15 cellular contexts compared by ENCODE assay signal in genomic region chr5:59517926-59518585, GRCh38.
DNase-seq lines count a peak whose midpoint lies in the region; ATAC-seq, FAIRE-seq and TF ChIP-seq lines count a peak whose summit lies in the region.
"Had no signal": no experiment of that assay in that cellular context is flagged by ENCODE, and none has a peak within 500 bp of the region (broad histone marks: within the 10 kb centered on the region; RNA-seq: fewer than 3 reads in every experiment).

No MANE protein-coding gene starts in this region.

- H3K9ac ChIP-seq in smooth muscle cell (ENCODE audit: low read depth): no peak overlapping the region

- H3K36me3 ChIP-seq in smooth muscle cell (ENCODE audit: low read depth): no peaks in the 10 kb centered on the region
- no peaks in the 10 kb centered on the region for H3K36me3 ChIP-seq in prostate gland
- H3K36me3 ChIP-seq: gastroesophageal sphincter had no signal

- TF ChIP-seq POLR2A in GM12892 (IDR thresholded peaks at IDR 0.05; ENCODE audit: low read depth, low read length): no peak
- no peak for TF ChIP-seq POLR2A in prostate gland (IDR thresholded peaks at IDR 0.05)

- H3K4me3 ChIP-seq in fibroblast of pulmonary artery (replicated peaks; ENCODE audit: low read depth, low read length) (no peak overlapping the region), smooth muscle cell (no peak overlapping the region), prostate gland (no peak overlapping the region)
- H3K4me3 ChIP-seq: gastroesophageal sphincter, skin epidermis, testis had no signal

- H3K79me2 ChIP-seq in smooth muscle cell (ENCODE audit: low read depth): no peaks in the 10 kb centered on the region

- H3K4me2 ChIP-seq in smooth muscle cell: peak overlapping the region; percentile 70

- ATAC-seq in SK-N-SH treated with all-trans-retinoic acid at 6 μM for 48 hours: peak; percentile 95
- ATAC-seq: gastroesophageal sphincter had no signal

- FAIRE-seq in GM12892 (lab: Jason Lieb, UNC): no peak

- H3K27ac ChIP-seq in smooth muscle cell (ENCODE audit: low read depth): peak overlapping the region; percentile 33
- no peak overlapping the region for H3K27ac ChIP-seq in prostate gland
- H3K27ac ChIP-seq: gastroesophageal sphincter, skin epidermis, testis had no signal

- H2AFZ ChIP-seq in smooth muscle cell (ENCODE audit: low read depth): no peak overlapping the region

- H3K4me1 ChIP-seq in smooth muscle cell (ENCODE audit: low read depth): peaks cover 3% of the 10 kb centered on the region
- H3K4me1 ChIP-seq in prostate gland (replicated peaks): no peaks in the 10 kb centered on the region
- H3K4me1 ChIP-seq: gastroesophageal sphincter, testis had no signal

- TF ChIP-seq CTCF in fibroblast of pulmonary artery (IDR thresholded peaks at IDR 0.05; ENCODE audit: low read length, missing control alignments): no peak
- TF ChIP-seq CTCF in smooth muscle cell (IDR thresholded peaks at IDR 0.05; ENCODE audit: borderline replicate concordance, insufficient read depth, poor library complexity, severe bottlenecking): no peak
- TF ChIP-seq CTCF in prostate gland (IDR thresholded peaks at IDR 0.05): no peak

- DNase-seq in H4 (ENCODE audit: low spot score) (peak; percentile 35), fibroblast of pulmonary artery (ENCODE audit: low read depth) (peak; percentile 64), smooth muscle cell (lab: John Stamatoyannopoulos, UW; ENCODE audit: unreplicated experiment) (no peak), GM12892 (ENCODE audit: insufficient read length) (no peak), NCI-H1694 (lab: John Stamatoyannopoulos, UW) (no peak), prostate gland (ENCODE audit: low spot score) (no peak)
- DNase-seq: activated CD4-positive, alpha-beta T cell treated with anti-CD3 and anti-CD28 coated beads, Interleukin-2, amount 10 ng/mL, durations not matched to agents 24 days and 14 days; cerebellar nuclear complex; DMS 273 treated with DMSO at 0.1 percent for 48 hours; KG1; left colon; testis had no signal

- peaks cover 17% of the 10 kb centered on the region for H4K20me1 ChIP-seq in smooth muscle cell (ENCODE audit: low read depth)

- H3K9me3 ChIP-seq in smooth muscle cell (replicated peaks; ENCODE audit: low read depth): no peaks in the 10 kb centered on the region
- H3K9me3 ChIP-seq in prostate gland: no peaks in the 10 kb centered on the region
- H3K9me3 ChIP-seq: gastroesophageal sphincter, testis had no signal

- intact Hi-C loops in prostate gland (cut with DNase I): no loop called here

- peaks cover 3% of the 10 kb centered on the region for H3F3A ChIP-seq in smooth muscle cell (ENCODE audit: low read depth)

- WGBS in smooth muscle cell (ENCODE audit: low lambda C conversion rate): 49% methylated on average over 3 of the region's 3 CpGs
- WGBS in prostate gland: 40% methylated on average over 3 of the region's 3 CpGs

- H3K27me3 ChIP-seq in smooth muscle cell (ENCODE audit: low read depth) (no peaks in the 10 kb centered on the region), prostate gland (replicated peaks; ENCODE audit: insufficient read depth) (no peaks in the 10 kb centered on the region)
- H3K27me3 ChIP-seq: gastroesophageal sphincter, testis had no signal

TF ChIP-seq in SK-N-SH treated with all-trans-retinoic acid at 6 μM for 48 hours, 23 proteins besides CTCF, POLR2A, EP300 and RAD21:
- no peak for TF ChIP-seq OSR1 (CRISPR knock-in tag; IDR thresholded peaks at IDR 0.05)
- TF ChIP-seq ISL1 (CRISPR knock-in tag; IDR thresholded peaks at IDR 0.05): peak; percentile 47; the same call in 1 of the 2 replicates
- TF ChIP-seq GLIS3 (CRISPR knock-in tag; IDR thresholded peaks at IDR 0.05): no peak
- no peak for TF ChIP-seq SNAI2 (CRISPR knock-in tag; IDR thresholded peaks at IDR 0.05)
- TF ChIP-seq ARNTL (CRISPR knock-in tag; IDR thresholded peaks at IDR 0.05; ENCODE audit: borderline replicate concordance, low read depth): no peak
- TF ChIP-seq PPARA (CRISPR knock-in tag; IDR thresholded peaks at IDR 0.05; ENCODE audit: borderline replicate concordance): no peak
- TF ChIP-seq ESRRG (CRISPR knock-in tag; IDR thresholded peaks at IDR 0.05): no peak
- TF ChIP-seq CSRNP3 (CRISPR knock-in tag; IDR thresholded peaks at IDR 0.05): no peak

Comparison
In these comparisons a context has a peak if more than half of its experiments do, and no peak if none do; other contexts are left out.
1. DNase-seq: peak in H4 (single experiment) and fibroblast of pulmonary artery (single experiment); none in smooth muscle cell (single experiment), GM12892 (single experiment), NCI-H1694 (single experiment) and prostate gland (single experiment).